27 cellular contexts compared by ENCODE assay signal in genomic region chr21:41523175-41523574, GRCh38. TPM values are rescaled to one million over a fixed set of nuclear protein-coding genes. Genes with fewer than 3 reads are reported as not detected.
"Had no signal": no experiment of that assay in that cellular context is flagged by ENCODE, and none has a peak within 500 bp of the region (broad histone marks: within the 10 kb centered on the region; RNA-seq: fewer than 3 reads in every experiment).

No MANE protein-coding gene starts in this region.

- H2AFZ ChIP-seq: parathyroid adenoma had no signal

- H3K27me3 ChIP-seq: right atrium auricular region, tibial nerve, upper lobe of right lung, uterus had no signal

- H3K4me3 ChIP-seq: esophagus squamous epithelium, heart right ventricle, lower lobe of right lung, right atrium auricular region, smooth muscle cell, thoracic aorta, tibial nerve, upper lobe of right lung, uterus had no signal

- H3K9ac ChIP-seq: parathyroid adenoma had no signal

- ATAC-seq: heart right ventricle, left colon, left ventricle myocardium superior, lower lobe of right lung, natural killer cell, sciatic nerve, upper lobe of right lung had no signal

- H3K9me3 ChIP-seq: esophagus squamous epithelium, lower lobe of right lung, neutrophil, right atrium auricular region, thoracic aorta, upper lobe of right lung, uterus had no signal

- H3K4me2 ChIP-seq: smooth muscle cell had no signal

- H3K4me1 ChIP-seq: esophagus squamous epithelium, heart right ventricle, lower lobe of right lung, parathyroid adenoma, right atrium auricular region, tibial nerve, upper lobe of right lung, uterus had no signal

- H3K36me3 ChIP-seq: esophagus squamous epithelium, heart right ventricle, lower lobe of right lung, neutrophil, right atrium auricular region, thoracic aorta, tibial nerve, upper lobe of right lung, uterus had no signal

- H3K27ac ChIP-seq: esophagus squamous epithelium, heart right ventricle, lower lobe of right lung, neutrophil, parathyroid adenoma, right atrium auricular region, thoracic aorta, tibial nerve, upper lobe of right lung, uterus had no signal

- DNase-seq: effector CD8-positive, alpha-beta T cell; esophagus squamous epithelium; foreskin melanocyte; glutamatergic neuron; heart right ventricle; hippocampal formation; left colon; left ventricle myocardium superior; lower lobe of right lung; natural killer cell; stimulated activated CD4-positive, alpha-beta T cell treated with anti-CD3 and anti-CD28 coated beads, Interleukin-12 subunit alpha, Interleukin-12 subunit beta, amount 100 ng/mL, for 4 hours; stimulated activated CD4-positive, alpha-beta T cell treated with anti-CD3 and anti-CD28 coated beads, Interleukin-1b, Interleukin-23, amount 100 ng/mL, for 48 hours; stimulated activated CD4-positive, alpha-beta T cell treated with anti-CD3 and anti-CD28 coated beads, Interleukin-4, amount 100 ng/mL, for 1 hour; stimulated activated CD8-positive, alpha-beta memory T cell treated with anti-CD3 and anti-CD28 coated beads, Interleukin-4, amount 100 ng/mL, for 48 hours; stimulated activated naive CD4-positive, alpha-beta T cell; upper lobe of right lung; uterus had no signal

RNA-seq across cellular contexts. Expression of gene TMPRSS2, which starts 15.2 kb away (rescaled TPM):
- total RNA-seq: endothelial cell of umbilical vein, heart right ventricle, left ventricle myocardium superior, natural killer cell, omental fat pad, right atrium auricular region, tibial nerve had no signal
- polyA plus RNA-seq: endothelial cell of umbilical vein, neural cell had no signal
